1 cellular context compared by ENCODE assay signal in the genomic region with DNA sequence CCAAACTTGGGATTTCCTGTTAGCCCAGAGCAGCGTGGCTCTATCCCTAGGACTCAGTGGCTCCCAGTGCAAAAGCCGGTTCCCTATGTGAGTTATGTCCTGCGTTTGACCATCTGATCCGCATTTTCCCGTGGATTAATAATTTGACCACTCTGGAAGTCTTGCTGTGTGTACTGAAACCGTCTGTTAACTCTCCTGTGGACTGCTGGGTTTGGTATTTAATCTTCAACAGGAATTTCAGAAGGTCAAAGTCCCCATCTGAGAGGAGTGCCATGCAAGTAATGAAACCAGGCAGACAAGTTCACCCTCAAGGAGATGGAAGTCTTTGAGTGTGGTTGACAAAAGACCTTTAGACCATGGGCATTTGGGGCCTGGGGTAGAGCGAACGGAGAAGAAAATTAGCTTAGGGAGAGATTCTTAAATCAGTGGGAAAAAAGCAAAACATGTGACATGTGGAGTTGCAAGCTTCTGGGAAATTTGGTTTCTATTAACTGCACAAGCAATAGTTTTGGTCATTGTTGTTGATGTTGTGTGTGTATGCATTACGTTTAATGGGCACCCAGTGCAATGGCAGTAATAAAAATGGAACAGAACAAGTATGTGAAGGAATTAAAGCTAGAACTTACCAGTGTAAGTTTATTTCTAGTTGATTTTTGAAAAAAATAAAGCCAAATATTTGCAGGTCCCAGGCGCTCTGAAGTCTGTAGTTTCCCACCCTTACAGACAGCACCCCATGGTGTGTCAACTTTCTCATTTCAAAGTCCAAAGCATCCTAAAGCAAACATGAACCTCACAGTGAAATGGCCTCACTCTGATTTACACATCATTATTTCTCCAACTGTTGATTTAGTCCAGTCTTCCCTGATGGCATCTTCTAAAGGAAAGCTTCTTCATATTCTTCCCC.
A peak's percentile ranks its signal among the peaks of the same experiment; 100 is the strongest.
TF ChIP-seq lines count a peak whose summit lies in the region.

No MANE protein-coding gene starts in this region.

TF ChIP-seq in HepG2, 621 proteins besides CTCF, POLR2A, EP300 and RAD21 (continued from another document and continues in another):
- TF ChIP-seq, protein P1, sequence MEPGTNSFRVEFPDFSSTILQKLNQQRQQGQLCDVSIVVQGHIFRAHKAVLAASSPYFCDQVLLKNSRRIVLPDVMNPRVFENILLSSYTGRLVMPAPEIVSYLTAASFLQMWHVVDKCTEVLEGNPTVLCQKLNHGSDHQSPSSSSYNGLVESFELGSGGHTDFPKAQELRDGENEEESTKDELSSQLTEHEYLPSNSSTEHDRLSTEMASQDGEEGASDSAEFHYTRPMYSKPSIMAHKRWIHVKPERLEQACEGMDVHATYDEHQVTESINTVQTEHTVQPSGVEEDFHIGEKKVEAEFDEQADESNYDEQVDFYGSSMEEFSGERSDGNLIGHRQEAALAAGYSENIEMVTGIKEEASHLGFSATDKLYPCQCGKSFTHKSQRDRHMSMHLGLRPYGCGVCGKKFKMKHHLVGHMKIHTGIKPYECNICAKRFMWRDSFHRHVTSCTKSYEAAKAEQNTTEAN (CRISPR knock-in tag; conservative IDR thresholded peaks at IDR 0.05): peak; percentile 66; the same call in 1 of the 2 replicates
- no peak for TF ChIP-seq ZNF274 (CRISPR knock-in tag; IDR thresholded peaks at IDR 0.05)
- no peak for TF ChIP-seq ZNF337 (CRISPR knock-in tag; IDR thresholded peaks at IDR 0.05; ENCODE audit: borderline replicate concordance, low read depth)
- TF ChIP-seq, protein P2, sequence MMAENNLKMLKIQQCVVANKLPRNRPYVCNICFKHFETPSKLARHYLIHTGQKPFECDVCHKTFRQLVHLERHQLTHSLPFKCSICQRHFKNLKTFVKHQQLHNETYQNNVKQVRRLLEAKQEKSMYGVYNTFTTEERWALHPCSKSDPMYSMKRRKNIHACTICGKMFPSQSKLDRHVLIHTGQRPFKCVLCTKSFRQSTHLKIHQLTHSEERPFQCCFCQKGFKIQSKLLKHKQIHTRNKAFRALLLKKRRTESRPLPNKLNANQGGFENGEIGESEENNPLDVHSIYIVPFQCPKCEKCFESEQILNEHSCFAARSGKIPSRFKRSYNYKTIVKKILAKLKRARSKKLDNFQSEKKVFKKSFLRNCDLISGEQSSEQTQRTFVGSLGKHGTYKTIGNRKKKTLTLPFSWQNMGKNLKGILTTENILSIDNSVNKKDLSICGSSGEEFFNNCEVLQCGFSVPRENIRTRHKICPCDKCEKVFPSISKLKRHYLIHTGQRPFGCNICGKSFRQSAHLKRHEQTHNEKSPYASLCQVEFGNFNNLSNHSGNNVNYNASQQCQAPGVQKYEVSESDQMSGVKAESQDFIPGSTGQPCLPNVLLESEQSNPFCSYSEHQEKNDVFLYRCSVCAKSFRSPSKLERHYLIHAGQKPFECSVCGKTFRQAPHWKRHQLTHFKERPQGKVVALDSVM (CRISPR knock-in tag; IDR thresholded peaks at IDR 0.05): no peak
- TF ChIP-seq SP1 (IDR thresholded peaks at IDR 0.05): no peak
- no peak for TF ChIP-seq SP1 (CRISPR knock-in tag; IDR thresholded peaks at IDR 0.05)
- no peak for TF ChIP-seq ZNF430 (CRISPR knock-in tag; IDR thresholded peaks at IDR 0.05)
- TF ChIP-seq, protein P3, sequence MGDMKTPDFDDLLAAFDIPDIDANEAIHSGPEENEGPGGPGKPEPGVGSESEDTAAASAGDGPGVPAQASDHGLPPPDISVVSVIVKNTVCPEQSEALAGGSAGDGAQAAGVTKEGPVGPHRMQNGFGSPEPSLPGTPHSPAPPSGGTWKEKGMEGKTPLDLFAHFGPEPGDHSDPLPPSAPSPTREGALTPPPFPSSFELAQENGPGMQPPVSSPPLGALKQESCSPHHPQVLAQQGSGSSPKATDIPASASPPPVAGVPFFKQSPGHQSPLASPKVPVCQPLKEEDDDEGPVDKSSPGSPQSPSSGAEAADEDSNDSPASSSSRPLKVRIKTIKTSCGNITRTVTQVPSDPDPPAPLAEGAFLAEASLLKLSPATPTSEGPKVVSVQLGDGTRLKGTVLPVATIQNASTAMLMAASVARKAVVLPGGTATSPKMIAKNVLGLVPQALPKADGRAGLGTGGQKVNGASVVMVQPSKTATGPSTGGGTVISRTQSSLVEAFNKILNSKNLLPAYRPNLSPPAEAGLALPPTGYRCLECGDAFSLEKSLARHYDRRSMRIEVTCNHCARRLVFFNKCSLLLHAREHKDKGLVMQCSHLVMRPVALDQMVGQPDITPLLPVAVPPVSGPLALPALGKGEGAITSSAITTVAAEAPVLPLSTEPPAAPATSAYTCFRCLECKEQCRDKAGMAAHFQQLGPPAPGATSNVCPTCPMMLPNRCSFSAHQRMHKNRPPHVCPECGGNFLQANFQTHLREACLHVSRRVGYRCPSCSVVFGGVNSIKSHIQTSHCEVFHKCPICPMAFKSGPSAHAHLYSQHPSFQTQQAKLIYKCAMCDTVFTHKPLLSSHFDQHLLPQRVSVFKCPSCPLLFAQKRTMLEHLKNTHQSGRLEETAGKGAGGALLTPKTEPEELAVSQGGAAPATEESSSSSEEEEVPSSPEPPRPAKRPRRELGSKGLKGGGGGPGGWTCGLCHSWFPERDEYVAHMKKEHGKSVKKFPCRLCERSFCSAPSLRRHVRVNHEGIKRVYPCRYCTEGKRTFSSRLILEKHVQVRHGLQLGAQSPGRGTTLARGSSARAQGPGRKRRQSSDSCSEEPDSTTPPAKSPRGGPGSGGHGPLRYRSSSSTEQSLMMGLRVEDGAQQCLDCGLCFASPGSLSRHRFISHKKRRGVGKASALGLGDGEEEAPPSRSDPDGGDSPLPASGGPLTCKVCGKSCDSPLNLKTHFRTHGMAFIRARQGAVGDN (CRISPR knock-in tag; IDR thresholded peaks at IDR 0.05): no peak
- TF ChIP-seq, protein P4, sequence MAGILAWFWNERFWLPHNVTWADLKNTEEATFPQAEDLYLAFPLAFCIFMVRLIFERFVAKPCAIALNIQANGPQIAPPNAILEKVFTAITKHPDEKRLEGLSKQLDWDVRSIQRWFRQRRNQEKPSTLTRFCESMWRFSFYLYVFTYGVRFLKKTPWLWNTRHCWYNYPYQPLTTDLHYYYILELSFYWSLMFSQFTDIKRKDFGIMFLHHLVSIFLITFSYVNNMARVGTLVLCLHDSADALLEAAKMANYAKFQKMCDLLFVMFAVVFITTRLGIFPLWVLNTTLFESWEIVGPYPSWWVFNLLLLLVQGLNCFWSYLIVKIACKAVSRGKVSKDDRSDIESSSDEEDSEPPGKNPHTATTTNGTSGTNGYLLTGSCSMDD (CRISPR knock-in tag; IDR thresholded peaks at IDR 0.05): no peak
- TF ChIP-seq PPARG (CRISPR knock-in tag; conservative IDR thresholded peaks at IDR 0.05): peak; percentile 38; the same call in 1 of the 2 replicates
- TF ChIP-seq ZNF557 (CRISPR knock-in tag; IDR thresholded peaks at IDR 0.05): no peak
- TF ChIP-seq, protein P5, sequence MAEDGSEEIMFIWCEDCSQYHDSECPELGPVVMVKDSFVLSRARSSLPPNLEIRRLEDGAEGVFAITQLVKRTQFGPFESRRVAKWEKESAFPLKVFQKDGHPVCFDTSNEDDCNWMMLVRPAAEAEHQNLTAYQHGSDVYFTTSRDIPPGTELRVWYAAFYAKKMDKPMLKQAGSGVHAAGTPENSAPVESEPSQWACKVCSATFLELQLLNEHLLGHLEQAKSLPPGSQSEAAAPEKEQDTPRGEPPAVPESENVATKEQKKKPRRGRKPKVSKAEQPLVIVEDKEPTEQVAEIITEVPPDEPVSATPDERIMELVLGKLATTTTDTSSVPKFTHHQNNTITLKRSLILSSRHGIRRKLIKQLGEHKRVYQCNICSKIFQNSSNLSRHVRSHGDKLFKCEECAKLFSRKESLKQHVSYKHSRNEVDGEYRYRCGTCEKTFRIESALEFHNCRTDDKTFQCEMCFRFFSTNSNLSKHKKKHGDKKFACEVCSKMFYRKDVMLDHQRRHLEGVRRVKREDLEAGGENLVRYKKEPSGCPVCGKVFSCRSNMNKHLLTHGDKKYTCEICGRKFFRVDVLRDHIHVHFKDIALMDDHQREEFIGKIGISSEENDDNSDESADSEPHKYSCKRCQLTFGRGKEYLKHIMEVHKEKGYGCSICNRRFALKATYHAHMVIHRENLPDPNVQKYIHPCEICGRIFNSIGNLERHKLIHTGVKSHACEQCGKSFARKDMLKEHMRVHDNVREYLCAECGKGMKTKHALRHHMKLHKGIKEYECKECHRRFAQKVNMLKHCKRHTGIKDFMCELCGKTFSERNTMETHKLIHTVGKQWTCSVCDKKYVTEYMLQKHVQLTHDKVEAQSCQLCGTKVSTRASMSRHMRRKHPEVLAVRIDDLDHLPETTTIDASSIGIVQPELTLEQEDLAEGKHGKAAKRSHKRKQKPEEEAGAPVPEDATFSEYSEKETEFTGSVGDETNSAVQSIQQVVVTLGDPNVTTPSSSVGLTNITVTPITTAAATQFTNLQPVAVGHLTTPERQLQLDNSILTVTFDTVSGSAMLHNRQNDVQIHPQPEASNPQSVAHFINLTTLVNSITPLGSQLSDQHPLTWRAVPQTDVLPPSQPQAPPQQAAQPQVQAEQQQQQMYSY (CRISPR knock-in tag; IDR thresholded peaks at IDR 0.05): no peak
- TF ChIP-seq ZC3H13 (CRISPR knock-in tag; IDR thresholded peaks at IDR 0.05): no peak
- TF ChIP-seq, protein P6, sequence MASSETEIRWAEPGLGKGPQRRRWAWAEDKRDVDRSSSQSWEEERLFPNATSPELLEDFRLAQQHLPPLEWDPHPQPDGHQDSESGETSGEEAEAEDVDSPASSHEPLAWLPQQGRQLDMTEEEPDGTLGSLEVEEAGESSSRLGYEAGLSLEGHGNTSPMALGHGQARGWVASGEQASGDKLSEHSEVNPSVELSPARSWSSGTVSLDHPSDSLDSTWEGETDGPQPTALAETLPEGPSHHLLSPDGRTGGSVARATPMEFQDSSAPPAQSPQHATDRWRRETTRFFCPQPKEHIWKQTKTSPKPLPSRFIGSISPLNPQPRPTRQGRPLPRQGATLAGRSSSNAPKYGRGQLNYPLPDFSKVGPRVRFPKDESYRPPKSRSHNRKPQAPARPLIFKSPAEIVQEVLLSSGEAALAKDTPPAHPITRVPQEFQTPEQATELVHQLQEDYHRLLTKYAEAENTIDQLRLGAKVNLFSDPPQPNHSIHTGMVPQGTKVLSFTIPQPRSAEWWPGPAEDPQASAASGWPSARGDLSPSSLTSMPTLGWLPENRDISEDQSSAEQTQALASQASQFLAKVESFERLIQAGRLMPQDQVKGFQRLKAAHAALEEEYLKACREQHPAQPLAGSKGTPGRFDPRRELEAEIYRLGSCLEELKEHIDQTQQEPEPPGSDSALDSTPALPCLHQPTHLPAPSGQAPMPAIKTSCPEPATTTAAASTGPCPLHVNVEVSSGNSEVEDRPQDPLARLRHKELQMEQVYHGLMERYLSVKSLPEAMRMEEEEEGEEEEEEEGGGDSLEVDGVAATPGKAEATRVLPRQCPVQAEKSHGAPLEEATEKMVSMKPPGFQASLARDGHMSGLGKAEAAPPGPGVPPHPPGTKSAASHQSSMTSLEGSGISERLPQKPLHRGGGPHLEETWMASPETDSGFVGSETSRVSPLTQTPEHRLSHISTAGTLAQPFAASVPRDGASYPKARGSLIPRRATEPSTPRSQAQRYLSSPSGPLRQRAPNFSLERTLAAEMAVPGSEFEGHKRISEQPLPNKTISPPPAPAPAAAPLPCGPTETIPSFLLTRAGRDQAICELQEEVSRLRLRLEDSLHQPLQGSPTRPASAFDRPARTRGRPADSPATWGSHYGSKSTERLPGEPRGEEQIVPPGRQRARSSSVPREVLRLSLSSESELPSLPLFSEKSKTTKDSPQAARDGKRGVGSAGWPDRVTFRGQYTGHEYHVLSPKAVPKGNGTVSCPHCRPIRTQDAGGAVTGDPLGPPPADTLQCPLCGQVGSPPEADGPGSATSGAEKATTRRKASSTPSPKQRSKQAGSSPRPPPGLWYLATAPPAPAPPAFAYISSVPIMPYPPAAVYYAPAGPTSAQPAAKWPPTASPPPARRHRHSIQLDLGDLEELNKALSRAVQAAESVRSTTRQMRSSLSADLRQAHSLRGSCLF (CRISPR knock-in tag; IDR thresholded peaks at IDR 0.05; ENCODE audit: borderline replicate concordance): 0 out of 2 replicates have a peak, but pooled peaks have one; percentile 49
- peak; percentile 57; the same call in 1 of the 2 replicates for TF ChIP-seq SAP130 (CRISPR knock-in tag; IDR thresholded peaks at IDR 0.05; ENCODE audit: low read depth)
- no peak for TF ChIP-seq ZNF44 (CRISPR knock-in tag; IDR thresholded peaks at IDR 0.05)
- TF ChIP-seq TEAD3 (CRISPR knock-in tag; optimal IDR thresholded peaks at IDR 0.05; ENCODE audit: borderline replicate concordance): peak; percentile 79
- TF ChIP-seq KLF11 (CRISPR knock-in tag; IDR thresholded peaks at IDR 0.05): no peak
- TF ChIP-seq FIP1L1 (IDR thresholded peaks at IDR 0.05; ENCODE audit: borderline replicate concordance, insufficient read depth, low read depth, low read length): no peak
- TF ChIP-seq, protein P7, sequence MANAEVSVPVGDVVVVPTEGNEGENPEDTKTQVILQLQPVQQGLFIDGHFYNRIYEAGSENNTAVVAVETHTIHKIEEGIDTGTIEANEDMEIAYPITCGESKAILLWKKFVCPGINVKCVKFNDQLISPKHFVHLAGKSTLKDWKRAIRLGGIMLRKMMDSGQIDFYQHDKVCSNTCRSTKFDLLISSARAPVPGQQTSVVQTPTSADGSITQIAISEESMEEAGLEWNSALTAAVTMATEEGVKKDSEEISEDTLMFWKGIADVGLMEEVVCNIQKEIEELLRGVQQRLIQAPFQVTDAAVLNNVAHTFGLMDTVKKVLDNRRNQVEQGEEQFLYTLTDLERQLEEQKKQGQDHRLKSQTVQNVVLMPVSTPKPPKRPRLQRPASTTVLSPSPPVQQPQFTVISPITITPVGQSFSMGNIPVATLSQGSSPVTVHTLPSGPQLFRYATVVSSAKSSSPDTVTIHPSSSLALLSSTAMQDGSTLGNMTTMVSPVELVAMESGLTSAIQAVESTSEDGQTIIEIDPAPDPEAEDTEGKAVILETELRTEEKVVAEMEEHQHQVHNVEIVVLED (CRISPR knock-in tag; IDR thresholded peaks at IDR 0.05; ENCODE audit: borderline replicate concordance): no peak
- no peak for TF ChIP-seq SOX6 (IDR thresholded peaks at IDR 0.05)
- peak; percentile 69 for TF ChIP-seq SOX6 (CRISPR knock-in tag; IDR thresholded peaks at IDR 0.05)
- no peak for TF ChIP-seq ZNF124 (CRISPR knock-in tag; IDR thresholded peaks at IDR 0.05)
- peak; percentile 74 for TF ChIP-seq NR2F6 (IDR thresholded peaks at IDR 0.05)
- TF ChIP-seq NR2F6 (CRISPR knock-in tag; IDR thresholded peaks at IDR 0.05): peak; percentile 76
- no peak for TF ChIP-seq SCMH1 (CRISPR knock-in tag; IDR thresholded peaks at IDR 0.05; ENCODE audit: borderline replicate concordance)
- TF ChIP-seq TMF1 (CRISPR knock-in tag; IDR thresholded peaks at IDR 0.05; ENCODE audit: low read depth): no peak
- peak; percentile 75 for TF ChIP-seq SIX1 (CRISPR knock-in tag; IDR thresholded peaks at IDR 0.05; ENCODE audit: borderline replicate concordance)
- no peak for TF ChIP-seq ZBTB7A (CRISPR knock-in tag; IDR thresholded peaks at IDR 0.05)
- TF ChIP-seq, protein P8, sequence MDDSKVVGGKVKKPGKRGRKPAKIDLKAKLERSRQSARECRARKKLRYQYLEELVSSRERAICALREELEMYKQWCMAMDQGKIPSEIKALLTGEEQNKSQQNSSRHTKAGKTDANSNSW (CRISPR knock-in tag; IDR thresholded peaks at IDR 0.05; ENCODE audit: borderline replicate concordance): no peak
- TF ChIP-seq NFKBIZ (CRISPR knock-in tag; IDR thresholded peaks at IDR 0.05): no peak
- TF ChIP-seq, protein P9, sequence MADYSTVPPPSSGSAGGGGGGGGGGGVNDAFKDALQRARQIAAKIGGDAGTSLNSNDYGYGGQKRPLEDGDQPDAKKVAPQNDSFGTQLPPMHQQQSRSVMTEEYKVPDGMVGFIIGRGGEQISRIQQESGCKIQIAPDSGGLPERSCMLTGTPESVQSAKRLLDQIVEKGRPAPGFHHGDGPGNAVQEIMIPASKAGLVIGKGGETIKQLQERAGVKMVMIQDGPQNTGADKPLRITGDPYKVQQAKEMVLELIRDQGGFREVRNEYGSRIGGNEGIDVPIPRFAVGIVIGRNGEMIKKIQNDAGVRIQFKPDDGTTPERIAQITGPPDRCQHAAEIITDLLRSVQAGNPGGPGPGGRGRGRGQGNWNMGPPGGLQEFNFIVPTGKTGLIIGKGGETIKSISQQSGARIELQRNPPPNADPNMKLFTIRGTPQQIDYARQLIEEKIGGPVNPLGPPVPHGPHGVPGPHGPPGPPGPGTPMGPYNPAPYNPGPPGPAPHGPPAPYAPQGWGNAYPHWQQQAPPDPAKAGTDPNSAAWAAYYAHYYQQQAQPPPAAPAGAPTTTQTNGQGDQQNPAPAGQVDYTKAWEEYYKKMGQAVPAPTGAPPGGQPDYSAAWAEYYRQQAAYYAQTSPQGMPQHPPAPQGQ (CRISPR knock-in tag; IDR thresholded peaks at IDR 0.05; ENCODE audit: borderline replicate concordance): no peak
